ENCODE assay signal across 8 cellular contexts in genomic region chr12:56222531-56222895, GRCh38. TPM values are rescaled to one million over a fixed set of nuclear protein-coding genes. Genes with fewer than 3 reads are reported as not detected.
DNase-seq lines count a peak whose midpoint lies in the region; ATAC-seq and TF ChIP-seq lines count a peak whose summit lies in the region.

No MANE protein-coding gene starts in this region.

- H3K27me3 Mint-ChIP-seq in natural killer cell (ENCODE audit: low read depth in 2 of 2), result no peaks in the 10 kb centered on the region

- no peaks in the 10 kb centered on the region for H3K9me3 Mint-ChIP-seq in natural killer cell

- intact Hi-C loops in natural killer cell (cut with micrococcal nuclease), result loop anchor here (1.0 to 10.0 kb wide), 5 partner anchors 29 to 250 kb away; partner anchors contain the start of genes ANKRD52, RAB5B, RPS26 and ZC3H10

- H3K36me3 ChIP-seq in BJ (ENCODE audit: control insufficient read depth, insufficient read depth, low read length) (peaks cover 5% of the 10 kb centered on the region), KOPT-K1 (ENCODE audit: insufficient read depth, low read length) (peaks cover 5% of the 10 kb centered on the region; the same call in 1 of the 2 replicates)

- no peaks in the 10 kb centered on the region for H3K27me3 ChIP-seq in BJ (ENCODE audit: control insufficient read depth, insufficient read depth, low read length)

- POLR2A ChIA-PET in BJ (lab: Charles Lee), result interaction anchor here (1.4 to 2.2 kb wide), 2 partner anchors 33 to 104 kb away, joined by 8 to 10 read pairs; partner anchors contain the start of genes SMARCC2 and ZC3H10

- peak overlapping the region; percentile 98 for H3K4me3 Mint-ChIP-seq in natural killer cell

- H3K27ac Mint-ChIP-seq in natural killer cell, result peak overlapping the region; percentile 100

- no peaks in the 10 kb centered on the region for H3K36me3 Mint-ChIP-seq in natural killer cell

- no peak for TF ChIP-seq CTCF in BJ (IDR thresholded peaks at IDR 0.05; ENCODE audit: insufficient read depth, low read depth, low read length)
- TF ChIP-seq CTCF in choroid plexus epithelial cell (conservative IDR thresholded peaks at IDR 0.05; ENCODE audit: low read depth, low read length), result no peak
- no peak for TF ChIP-seq CTCF in natural killer cell (IDR thresholded peaks at IDR 0.05)

- no peaks in the 10 kb centered on the region for H3K9me3 ChIP-seq in KOPT-K1 (ENCODE audit: insufficient read depth, low read length, poor library complexity, severe bottlenecking)

- DNase-seq in BJ (ENCODE audit: low read depth) (no peak), choroid plexus epithelial cell (ENCODE audit: low read depth) (no peak), natural killer cell (no peak), HCEC 1CT (no peak), NCI-H446 (lab: John Stamatoyannopoulos, UW) (no peak), activated gamma-delta T cell (lab: John Stamatoyannopoulos, UW) (no peak), MV-4-11 (lab: John Stamatoyannopoulos, UW) (no peak)

- peaks cover 48 to 53% of the 10 kb centered on the region in 2 donors for H3K4me1 Mint-ChIP-seq in natural killer cell

- peak overlapping the region; percentile 88 for H3K27ac ChIP-seq in KOPT-K1 (ENCODE audit: low read depth, low read length, poor library complexity, severe bottlenecking)

- no peak for ATAC-seq in natural killer cell

- CTCF ChIA-PET in BJ (lab: Yijun Ruan, JAX), result interaction anchor here (0.6 to 4.2 kb wide), 13 partner anchors 15 to 481 kb away, joined by 3 to 132 read pairs (median 7); partner anchors contain the start of genes ANKRD52, COQ10A, SMARCC2 and ZC3H10

- H3K4me3 ChIP-seq in BJ (ENCODE audit: low read depth, low read length) (peak overlapping the region; percentile 91), choroid plexus epithelial cell (ENCODE audit: low read depth, low read length) (peak overlapping the region; percentile 93)

RNA-seq across cellular contexts. Expression of gene RNF41, which starts 0.8 kb away (rescaled TPM):
- polyA plus RNA-seq in BJ (2011; rRNA removed), result 212 and 338 TPM in 2 replicates
- 374 and 608 TPM in 2 replicates for polyA minus RNA-seq in BJ (2011; rRNA and poly(A)+ RNA removed)
- 10 to 100 TPM; 32.3 to 44.5 (median 38.6) TPM for total RNA-seq in natural killer cell

RNA-seq across cellular contexts. Expression of gene NABP2, which starts 1.6 kb away (rescaled TPM):
- polyA plus RNA-seq in BJ (2011; rRNA removed), result 47.5 and 52.0 TPM in 2 replicates
- polyA minus RNA-seq in BJ (2011; rRNA and poly(A)+ RNA removed), result 8.7 and 17.1 TPM in 2 replicates
- 10 to 100 TPM; 21.6 to 23.4 (median 22.6) TPM for total RNA-seq in natural killer cell

RNA-seq across cellular contexts. Expression of gene SLC39A5, which starts 7.3 kb away (rescaled TPM):
- polyA plus RNA-seq in BJ (2011; rRNA removed), result not detected in 2 replicates
- not detected in 2 replicates for polyA minus RNA-seq in BJ (2011; rRNA and poly(A)+ RNA removed)
- 1 to 10 TPM in 1 of 3 donors, under 1 TPM in 2; 0.70 to 1.4 (median 0.71) TPM for total RNA-seq in natural killer cell

RNA-seq across cellular contexts. Expression of gene SMARCC2, which starts 33.2 kb away (rescaled TPM):
- polyA plus RNA-seq in BJ (2011; rRNA removed), result 60.7 and 72.6 TPM in 2 replicates
- 57.8 and 79.5 TPM in 2 replicates for polyA minus RNA-seq in BJ (2011; rRNA and poly(A)+ RNA removed)
- total RNA-seq in natural killer cell, result 100 to 1,000 TPM; 205 to 232 (median 210) TPM

RNA-seq across cellular contexts. Expression of gene ANKRD52, which starts 35.7 kb away (rescaled TPM):
- 21.0 and 26.8 TPM in 2 replicates for polyA plus RNA-seq in BJ (2011; rRNA removed)
- polyA minus RNA-seq in BJ (2011; rRNA and poly(A)+ RNA removed), result 28.9 and 38.8 TPM in 2 replicates
- 10 to 100 TPM; 34.1 to 52.2 (median 51.4) TPM for total RNA-seq in natural killer cell
